In the genomic region with DNA sequence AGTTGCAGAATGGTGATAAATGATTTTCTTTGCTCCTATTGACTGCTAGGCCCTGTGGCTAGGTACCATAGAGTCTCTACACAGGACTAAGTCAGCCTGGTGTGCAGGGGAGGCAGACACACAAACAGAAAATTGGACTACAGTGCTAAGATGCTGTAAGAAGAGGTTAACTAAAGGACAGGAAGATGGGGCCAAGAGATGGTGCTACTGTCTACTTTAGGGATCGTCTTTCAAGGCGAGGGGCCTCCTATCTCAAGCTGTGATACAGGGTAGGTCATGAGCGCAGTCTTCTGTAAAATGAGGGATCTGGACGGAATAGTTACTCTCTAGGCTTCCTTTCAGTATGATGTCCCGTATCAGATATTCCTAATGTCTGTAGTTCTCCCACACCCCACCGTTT, we compare ENCODE assay signal across 8 cellular contexts. TPM values are rescaled to one million over a fixed set of nuclear protein-coding genes. Genes with fewer than 3 reads are reported as not detected.
DNase-seq lines count a peak whose midpoint lies in the region; ATAC-seq, FAIRE-seq and TF ChIP-seq lines count a peak whose summit lies in the region.

No MANE protein-coding gene starts in this region.

- peaks cover 7% of the 10 kb centered on the region for H3K4me1 ChIP-seq in GM12878 (ENCODE audit: control insufficient read depth, insufficient read depth, low read length)

- H3K79me2 ChIP-seq in GM12878 (ENCODE audit: control insufficient read depth, insufficient read depth, low read length), result peaks cover 49% of the 10 kb centered on the region

- CTCF ChIA-PET in AG04450 (lab: Charles Lee), result interaction anchor here (1.7 to 7.4 kb wide), 2 partner anchors 152 to 153 kb away, joined by 9 to 204 read pairs; no protein-coding TSS in a partner anchor
- CTCF ChIA-PET in GM12878 (lab: Yijun Ruan, JAX), result interaction anchor here (0.5 to 4.6 kb wide), 10 partner anchors 10 to 379 kb away, joined by 3 to 103 read pairs (median 10); a partner anchor contains a TSS

- SMC1A ChIA-PET in GM12878 (lab: Charles Lee; ENCODE audit: uncharacterized antibody, unreplicated experiment), result interaction anchor here (0.8 to 1.3 kb wide), 4 partner anchors 9 to 103 kb away, joined by 3 to 6 read pairs (median 4); no protein-coding TSS in a partner anchor

- TSS peak; percentile 66 for BruUV-seq in GM12878 (replicated peaks; lab: Mats Ljungman, UMichigan)

- WGBS in GM12878 (ENCODE audit: insufficient coverage, insufficient replicate concordance, low lambda C conversion rate, missing lambda C conversion rate), result 0% methylated on average over 6 of the region's 6 CpGs

- peak overlapping the region; percentile 86 for H3K4me2 ChIP-seq in GM12878 (ENCODE audit: control insufficient read depth, insufficient read depth)

- in situ Hi-C loops in GM12878 (cut with MboI), result loop anchor here (5.0 kb wide), 2 partner anchors 152 to 287 kb away; a partner anchor contains a TSS

- H3K27me3 ChIP-seq in AG04450 (ENCODE audit: control insufficient read depth, insufficient read depth, low read length) (no peaks in the 10 kb centered on the region), GM12878 (replicated peaks in 1 of 2; ENCODE audit: control insufficient read depth in 2 of 2, insufficient read depth in 2 of 2, low read length in 1 of 2) (no peaks in the 10 kb centered on the region)

- FAIRE-seq in GM12878 (lab: Jason Lieb, UNC), result peak; percentile 38

- peak overlapping the region; percentile 86 for H3K9ac ChIP-seq in GM12878 (ENCODE audit: control insufficient read depth, insufficient read depth, low read length)

- H3K27ac ChIP-seq in AG04450 (ENCODE audit: low read depth, low read length), result no peak overlapping the region
- H3K27ac ChIP-seq in GM12878 (ENCODE audit: control insufficient read depth, insufficient read depth), result peak overlapping the region; percentile 84

- no peak for TF ChIP-seq POLR2A in GM12878 (IDR thresholded peaks at IDR 0.05; ENCODE audit: low read depth, low read length)

- DNase-seq in AG04450 (ENCODE audit: low read depth, low spot score) (no peak), GM12878 (ENCODE audit: low read depth, low spot score) (no peak), lung microvascular endothelial cell (ENCODE audit: low read depth in 2 of 2) (peak; percentile 8 to 20), NCI-H2196 treated with DMSO at 0.1 percent for 48 hours (lab: John Stamatoyannopoulos, UW; ENCODE audit: unreplicated experiment) (no peak)
- DNase-seq in activated effector memory CD4-positive, alpha-beta T cell treated with Interleukin-2 at 50 U/mL for 16 hours, result no peak
- no peak for DNase-seq in activated CD8-positive, alpha-beta memory T cell treated with anti-CD3 and anti-CD28 coated beads for 24 hours

- TF ChIP-seq CTCF in AG04450 (IDR thresholded peaks at IDR 0.05; ENCODE audit: low read depth, low read length) (no peak), GM12878 (IDR thresholded peaks at IDR 0.05 in 2 of 3, conservative IDR thresholded peaks at IDR 0.05 in 1 of 3; ENCODE audit: control insufficient read depth in 2 of 3, extremely low read depth in 1 of 3, insufficient read depth in 1 of 3, low read depth in 3 of 3, low read length in 3 of 3) (no peak)

- peak overlapping the region; percentile 98 for H2AFZ ChIP-seq in GM12878 (ENCODE audit: control insufficient read depth, low read depth, low read length)

- no peaks in the 10 kb centered on the region for H4K20me1 ChIP-seq in GM12878 (ENCODE audit: control insufficient read depth, insufficient read depth)

- no peak for TF ChIP-seq EP300 in GM12878 (IDR thresholded peaks at IDR 0.05; ENCODE audit: borderline replicate concordance in 1 of 2, control insufficient read depth in 1 of 2, low read depth in 2 of 2, low read length in 2 of 2)

- no peak for TF ChIP-seq RAD21 in GM12878 (IDR thresholded peaks at IDR 0.05; ENCODE audit: insufficient read depth, low read depth, low read length)

- intact Hi-C loops in GM12878 (cut with micrococcal nuclease; ENCODE audit: unreplicated experiment), result no loop called here

- H3K4me3 ChIP-seq in AG04450 (ENCODE audit: low read depth, low read length) (peak overlapping the region; percentile 92), GM12878 (peak overlapping the region; percentile 90)

- H3K9me3 ChIP-seq in AG04450 (ENCODE audit: control insufficient read depth, insufficient read depth, low read length), result no peaks in the 10 kb centered on the region; the same call in 1 of the 2 replicates
- H3K9me3 ChIP-seq in GM12878 (replicated peaks; ENCODE audit: control insufficient read depth, insufficient read depth, low read length), result no peaks in the 10 kb centered on the region

- ATAC-seq in HG02759 (IDR thresholded peaks at IDR 0.05; ENCODE audit: unreplicated experiment), result peak; percentile 0
- ATAC-seq in GM12878, result peak; percentile 43
- no peak for ATAC-seq in HG03460 (IDR thresholded peaks at IDR 0.05; ENCODE audit: unreplicated experiment)

- H3K36me3 ChIP-seq in GM12878 (ENCODE audit: control insufficient read depth in 2 of 2, insufficient read depth in 2 of 2, low read length in 1 of 2), result peaks cover 5 to 22% of the 10 kb centered on the region in 2 experiments

- POLR2A ChIA-PET in AG04450 (lab: Yijun Ruan, JAX) (interaction anchor here (0.7 kb wide), 1 partner anchor 16 kb away, joined by 3 read pairs; no protein-coding TSS in a partner anchor), GM12878 (lab: Charles Lee) (interaction anchor here (0.6 to 1.6 kb wide), 3 partner anchors 33 to 155 kb away, joined by 3 to 15 read pairs (median 5); a partner anchor contains a TSS)

- RAD21 ChIA-PET in GM12878 (lab: Charles Lee; ENCODE audit: unreplicated experiment), result interaction anchor here (0.9 to 1.6 kb wide), 6 partner anchors 12 to 287 kb away, joined by 3 to 17 read pairs (median 4); a partner anchor contains a TSS

RNA-seq across cellular contexts. Expression of a gene that starts 0.8 kb away (rescaled TPM):
- polyA plus RNA-seq in AG04450 (2011; rRNA removed), result 271 and 350 TPM in 2 replicates
- polyA minus RNA-seq in AG04450 (2011; rRNA and poly(A)+ RNA removed), result 61.7 and 69.7 TPM in 2 replicates
- 56.6 and 57.2 TPM in 2 replicates for total RNA-seq in GM12878 (2013; cell fraction: nucleolus; rRNA removed)
- 273 and 276 TPM in 2 replicates for total RNA-seq in GM12878 (2014; rRNA removed)
- 297 and 328 TPM in 2 replicates for total RNA-seq in GM12878 (2014; rRNA removed; fragmentation: Illumina TruSeq; extraction: Trizol)
- 327 and 332 TPM in 2 replicates for total RNA-seq in GM12878 (2021)
- 184 TPM for polyA plus RNA-seq in GM12878 (2011; ENCODE audit: low read depth)
- 389 and 480 TPM in 2 replicates for polyA plus RNA-seq in GM12878 (2011; rRNA removed)
- 421 and 465 TPM in 2 replicates for polyA plus RNA-seq in GM12878 (2011; cell fraction: cytosol; rRNA removed)
- 184 and 204 TPM in 2 replicates for polyA plus RNA-seq in GM12878 (2011; cell fraction: nucleus; rRNA removed)
- 151 and 179 TPM in 2 replicates for polyA plus RNA-seq in GM12878 (2012)
- 344 and 430 TPM in 2 replicates for polyA plus RNA-seq in GM12878 (2014; fragmentation: Illumina TruSeq; extraction: Trizol)
- polyA plus RNA-seq in GM12878 (2014; fragmentation: Nextera tagmentation; extraction: Ambion mirVana), result 1,000 to 10,000 TPM; 1,138 to 1,362 TPM
- 392 and 402 TPM in 2 replicates for polyA plus RNA-seq in GM12878 (2014; rRNA removed)
- 100 to 1,000 TPM; 731 to 794 TPM for polyA plus RNA-seq in GM12878 (2016; fragmentation: Nextera tagmentation; extraction: Ambion mirVana)
- polyA minus RNA-seq in GM12878 (2011; rRNA and poly(A)+ RNA removed), result 104 and 144 TPM in 2 replicates
- 22.6 and 28.2 TPM in 2 replicates for polyA minus RNA-seq in GM12878 (2011; cell fraction: cytosol; rRNA and poly(A)+ RNA removed)
- 19.2 and 30.7 TPM in 2 replicates for polyA minus RNA-seq in GM12878 (2011; cell fraction: nucleus; rRNA and poly(A)+ RNA removed)
- 87.7 and 133 TPM in 2 replicates for total RNA-seq in lung microvascular endothelial cell

RNA-seq across cellular contexts. Expression of a gene that starts 12.0 kb away (rescaled TPM):
- 823 and 851 TPM in 2 replicates for polyA plus RNA-seq in AG04450 (2011; rRNA removed)
- 155 and 157 TPM in 2 replicates for polyA minus RNA-seq in AG04450 (2011; rRNA and poly(A)+ RNA removed)
- total RNA-seq in GM12878 (2013; cell fraction: nucleolus; rRNA removed), result 45.7 and 48.3 TPM in 2 replicates
- total RNA-seq in GM12878 (2014; rRNA removed), result 583 and 663 TPM in 2 replicates
- total RNA-seq in GM12878 (2014; rRNA removed; fragmentation: Illumina TruSeq; extraction: Trizol), result 555 and 589 TPM in 2 replicates
- 781 and 785 TPM in 2 replicates for total RNA-seq in GM12878 (2021)
- polyA plus RNA-seq in GM12878 (2011; ENCODE audit: low read depth), result 428 TPM
- polyA plus RNA-seq in GM12878 (2011; rRNA removed), result 730 and 787 TPM in 2 replicates
- 682 and 865 TPM in 2 replicates for polyA plus RNA-seq in GM12878 (2011; cell fraction: cytosol; rRNA removed)
- 390 and 398 TPM in 2 replicates for polyA plus RNA-seq in GM12878 (2011; cell fraction: nucleus; rRNA removed)
- 802 and 867 TPM in 2 replicates for polyA plus RNA-seq in GM12878 (2012)
- 467 and 525 TPM in 2 replicates for polyA plus RNA-seq in GM12878 (2014; fragmentation: Illumina TruSeq; extraction: Trizol)
- 100 to 1,000 TPM; 497 to 881 TPM for polyA plus RNA-seq in GM12878 (2014; fragmentation: Nextera tagmentation; extraction: Ambion mirVana)
- 986 and 1,114 TPM in 2 replicates for polyA plus RNA-seq in GM12878 (2014; rRNA removed)
- 1,000 to 10,000 TPM; 1,003 to 1,030 TPM for polyA plus RNA-seq in GM12878 (2016; fragmentation: Nextera tagmentation; extraction: Ambion mirVana)
- 208 and 213 TPM in 2 replicates for polyA minus RNA-seq in GM12878 (2011; rRNA and poly(A)+ RNA removed)
- 101 and 102 TPM in 2 replicates for polyA minus RNA-seq in GM12878 (2011; cell fraction: cytosol; rRNA and poly(A)+ RNA removed)
- 38.4 and 69.5 TPM in 2 replicates for polyA minus RNA-seq in GM12878 (2011; cell fraction: nucleus; rRNA and poly(A)+ RNA removed)
- total RNA-seq in lung microvascular endothelial cell, result 603 and 811 TPM in 2 replicates

RNA-seq across cellular contexts. Expression of a gene that starts 33.5 kb away (rescaled TPM):
- polyA plus RNA-seq in AG04450 (2011; rRNA removed) (31.4 and 42.1 TPM in 2 replicates), GM12878 (2011; rRNA removed) (40.9 and 57.0 TPM in 2 replicates), GM12878 (2014; fragmentation: Illumina TruSeq; extraction: Trizol) (34.6 and 41.4 TPM in 2 replicates), GM12878 (2014; fragmentation: Nextera tagmentation; extraction: Ambion mirVana) (1 to 10 TPM; 6.6 to 6.8 TPM), GM12878 (2014; rRNA removed) (20.3 and 22.2 TPM in 2 replicates), GM12878 (2016; fragmentation: Nextera tagmentation; extraction: Ambion mirVana) (10 to 100 TPM; 12.4 to 13.3 TPM)
- 47.6 and 62.3 TPM in 2 replicates for polyA minus RNA-seq in AG04450 (2011; rRNA and poly(A)+ RNA removed)
- 315 and 330 TPM in 2 replicates for total RNA-seq in GM12878 (2013; cell fraction: nucleolus; rRNA removed)
- total RNA-seq in GM12878 (2014; rRNA removed) (27.6 and 31.7 TPM in 2 replicates), GM12878 (2014; rRNA removed; fragmentation: Illumina TruSeq; extraction: Trizol) (42.0 and 44.9 TPM in 2 replicates), GM12878 (2021) (33.2 and 35.0 TPM in 2 replicates), lung microvascular endothelial cell (83.0 and 104 TPM in 2 replicates)
- 17.5 TPM for polyA plus RNA-seq in GM12878 (2011; ENCODE audit: low read depth)
- 18.8 and 22.0 TPM in 2 replicates for polyA plus RNA-seq in GM12878 (2011; cell fraction: cytosol; rRNA removed)
- 48.8 and 74.9 TPM in 2 replicates for polyA plus RNA-seq in GM12878 (2011; cell fraction: nucleus; rRNA removed)
- 26.3 and 31.1 TPM in 2 replicates for polyA plus RNA-seq in GM12878 (2012)
- 94.6 and 136 TPM in 2 replicates for polyA minus RNA-seq in GM12878 (2011; rRNA and poly(A)+ RNA removed)
- 28.5 and 34.7 TPM in 2 replicates for polyA minus RNA-seq in GM12878 (2011; cell fraction: cytosol; rRNA and poly(A)+ RNA removed)
- polyA minus RNA-seq in GM12878 (2011; cell fraction: nucleus; rRNA and poly(A)+ RNA removed), result 57.9 and 70.4 TPM in 2 replicates

Comparison
In these comparisons a context has a peak if more than half of its experiments do, and no peak if none do; other contexts are left out.
1. DNase-seq: peak in lung microvascular endothelial cell (2 of 2); none in AG04450 (single experiment), GM12878 (single experiment), activated effector memory CD4-positive, alpha-beta T cell treated with Interleukin-2 at 50 U/mL for 16 hours (single experiment), NCI-H2196 treated with DMSO at 0.1 percent for 48 hours (single experiment) and activated CD8-positive, alpha-beta memory T cell treated with anti-CD3 and anti-CD28 coated beads for 24 hours (single experiment).